ENCODE assay signal across 1 cellular context in the genomic region with DNA sequence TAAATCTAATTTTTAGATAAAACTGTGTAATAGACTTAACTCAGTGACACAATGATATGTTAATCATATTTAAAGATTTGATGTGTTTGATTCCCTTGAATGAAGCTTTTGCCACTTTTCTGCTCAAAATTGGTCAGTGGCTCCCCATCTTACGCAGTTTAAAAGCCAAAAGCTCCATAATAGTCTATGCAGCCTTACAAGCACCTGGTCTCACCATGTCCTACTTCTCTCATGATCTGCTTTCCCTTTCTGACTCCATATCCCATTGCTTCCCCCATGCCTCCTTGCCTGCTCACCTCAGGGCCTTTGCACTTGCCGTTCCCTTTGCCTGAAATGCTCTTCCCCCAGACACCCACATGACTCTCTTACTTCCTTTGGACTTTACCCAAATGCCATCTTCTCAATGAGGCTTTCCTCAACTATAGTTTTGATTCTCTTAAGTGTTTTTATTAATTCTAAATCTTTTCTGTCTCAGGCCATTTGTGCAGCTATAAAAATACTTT.
TF ChIP-seq lines count a peak whose summit lies in the region.

No MANE protein-coding gene starts in this region.

TF ChIP-seq in HCT116, 20 proteins besides CTCF, POLR2A, EP300 and RAD21 (continued from another document):
- TF ChIP-seq, protein P1, sequence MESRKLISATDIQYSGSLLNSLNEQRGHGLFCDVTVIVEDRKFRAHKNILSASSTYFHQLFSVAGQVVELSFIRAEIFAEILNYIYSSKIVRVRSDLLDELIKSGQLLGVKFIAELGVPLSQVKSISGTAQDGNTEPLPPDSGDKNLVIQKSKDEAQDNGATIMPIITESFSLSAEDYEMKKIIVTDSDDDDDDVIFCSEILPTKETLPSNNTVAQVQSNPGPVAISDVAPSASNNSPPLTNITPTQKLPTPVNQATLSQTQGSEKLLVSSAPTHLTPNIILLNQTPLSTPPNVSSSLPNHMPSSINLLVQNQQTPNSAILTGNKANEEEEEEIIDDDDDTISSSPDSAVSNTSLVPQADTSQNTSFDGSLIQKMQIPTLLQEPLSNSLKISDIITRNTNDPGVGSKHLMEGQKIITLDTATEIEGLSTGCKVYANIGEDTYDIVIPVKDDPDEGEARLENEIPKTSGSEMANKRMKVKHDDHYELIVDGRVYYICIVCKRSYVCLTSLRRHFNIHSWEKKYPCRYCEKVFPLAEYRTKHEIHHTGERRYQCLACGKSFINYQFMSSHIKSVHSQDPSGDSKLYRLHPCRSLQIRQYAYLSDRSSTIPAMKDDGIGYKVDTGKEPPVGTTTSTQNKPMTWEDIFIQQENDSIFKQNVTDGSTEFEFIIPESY (IDR thresholded peaks at IDR 0.05; ENCODE audit: extremely low read depth, insufficient replicate concordance, low read length): no peak
- TF ChIP-seq FOSL1 (IDR thresholded peaks at IDR 0.05; ENCODE audit: low read depth): no peak
